ENCODE assay signal across 1 cellular context in the genomic region with DNA sequence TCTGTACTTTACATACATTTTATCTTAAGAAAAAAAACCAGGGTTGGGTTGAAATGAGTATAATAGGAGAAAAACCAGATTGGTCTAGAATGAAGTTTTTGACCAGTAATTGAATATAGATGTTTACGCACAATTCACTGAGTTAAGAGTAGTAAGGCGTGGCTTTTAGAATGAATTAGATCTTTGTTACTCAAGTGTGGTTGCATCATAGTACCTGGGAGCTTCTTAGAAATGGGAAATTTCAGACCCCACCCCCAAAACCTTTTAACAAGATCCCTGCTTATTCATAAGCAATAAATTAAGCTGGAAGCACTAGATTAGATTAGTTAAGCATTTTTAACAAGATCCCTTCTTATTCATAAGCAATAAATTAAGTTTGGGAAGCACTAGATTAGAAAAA.
TF ChIP-seq lines count a peak whose summit lies in the region.

No MANE protein-coding gene starts in this region.

TF ChIP-seq in H1, 55 proteins besides CTCF, POLR2A, EP300 and RAD21:
- TF ChIP-seq CEBPB (IDR thresholded peaks at IDR 0.05; ENCODE audit: low read depth, low read length) (peak; percentile 67; the same call in 1 of the 2 replicates), TEAD4 (IDR thresholded peaks at IDR 0.05; ENCODE audit: low read depth, low read length) (no peak)
